ENCODE assay signal across 21 cellular contexts in the genomic region with DNA sequence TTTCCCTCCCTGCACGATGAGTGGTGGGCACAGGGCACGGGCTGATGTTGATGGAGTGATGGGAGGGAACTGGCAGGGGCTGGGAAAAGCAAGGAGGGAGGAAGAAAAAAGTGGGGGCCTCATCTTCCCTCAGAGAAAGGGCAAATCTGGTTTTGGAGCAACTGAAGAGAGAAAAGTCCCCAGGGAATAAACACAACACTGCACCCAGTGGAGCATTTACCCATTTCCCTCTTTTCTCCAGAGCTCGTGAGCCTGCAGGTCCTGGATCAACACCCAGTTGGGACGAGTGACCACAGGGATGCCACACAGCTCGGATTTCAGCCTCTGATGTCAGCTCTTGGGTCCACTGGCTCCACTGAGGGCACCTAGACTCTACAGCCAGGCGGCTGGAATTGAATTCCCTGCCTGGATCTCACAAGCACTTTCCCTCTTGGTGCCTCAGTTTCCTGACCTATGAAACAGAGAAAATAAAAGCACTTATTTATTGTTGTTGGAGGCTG. TPM values are rescaled to one million over a fixed set of nuclear protein-coding genes. Genes with fewer than 3 reads are reported as not detected.
A peak's percentile ranks its signal among the peaks of the same experiment; 100 is the strongest.
DNase-seq lines count a peak whose midpoint lies in the region; ATAC-seq and TF ChIP-seq lines count a peak whose summit lies in the region.
"Had no signal": no experiment of that assay in that cellular context is flagged by ENCODE, and none has a peak within 500 bp of the region (broad histone marks: within the 10 kb centered on the region; RNA-seq: fewer than 3 reads in every experiment).

No MANE protein-coding gene starts in this region.

- no peaks in the 10 kb centered on the region for H3K9me3 ChIP-seq in esophagus muscularis mucosa

- intact Hi-C loops in esophagus muscularis mucosa (cut with DNase I) = no loop called here

- TF ChIP-seq CTCF in esophagus muscularis mucosa (IDR thresholded peaks at IDR 0.05) (no peak), GM20000 (IDR thresholded peaks at IDR 0.05; ENCODE audit: extremely low read depth, missing control alignments) (no peak)

- peaks cover 44 to 77% (median 67%) of the 10 kb centered on the region in 4 donors for H3K36me3 ChIP-seq in esophagus muscularis mucosa

- H3K4me3 Mint-ChIP-seq in activated CD8-positive, alpha-beta memory T cell treated with anti-CD3 and anti-CD28 coated beads, Interleukin-2, amount 10 ng/mL, durations not matched to agents 7 days and 5 days = no peak overlapping the region
- no peak overlapping the region for H3K4me3 Mint-ChIP-seq in stimulated activated effector memory CD8-positive, alpha-beta T cell treated with anti-CD3 and anti-CD28 coated beads, Interleukin-12 subunit alpha, Interleukin-12 subunit beta, amount 100 ng/mL, for 72 hours
- no peak overlapping the region for H3K4me3 Mint-ChIP-seq in activated CD4-positive, alpha-beta T cell treated with anti-CD3 and anti-CD28 coated beads, Interleukin-2, amount 10 ng/mL, durations not matched to agents 7 days and 5 days
- H3K4me3 Mint-ChIP-seq: CD8-positive, alpha-beta memory T cell had no signal

- no peak for TF ChIP-seq EP300 in esophagus muscularis mucosa (IDR thresholded peaks at IDR 0.05)

- no peak overlapping the region for H3K27ac ChIP-seq in esophagus muscularis mucosa (replicated peaks in 1 of 4)
- H3K27ac ChIP-seq: 22Rv1 had no signal

- no peak for TF ChIP-seq POLR2A in esophagus muscularis mucosa (IDR thresholded peaks at IDR 0.05; ENCODE audit: low read depth)

- CTCF ChIA-PET in activated CD8-positive, alpha-beta memory T cell treated with anti-CD3 and anti-CD28 coated beads, Interleukin-2, amount 10 ng/mL, durations not matched to agents 7 days and 5 days (lab: Charles Lee) = interaction anchor here (0.6 to 0.7 kb wide), 2 partner anchors 247 to 1105 kb away, joined by 3 read pairs; no protein-coding TSS in a partner anchor
- CTCF ChIA-PET in activated CD4-positive, alpha-beta T cell treated with anti-CD3 and anti-CD28 coated beads, Interleukin-2, amount 10 ng/mL, durations not matched to agents 7 days and 5 days (lab: Charles Lee) = interaction anchor here (1.3 kb wide), 1 partner anchor 12 kb away, joined by 3 read pairs; a partner anchor contains a TSS

- H3K4me3 ChIP-seq in esophagus muscularis mucosa = no peak overlapping the region

- no peak for DNase-seq in activated CD8-positive, alpha-beta memory T cell treated with anti-CD3 and anti-CD28 coated beads, Interleukin-2, amount 10 ng/mL, durations not matched to agents 7 days and 5 days
- no peak for DNase-seq in activated CD8-positive, alpha-beta memory T cell treated with anti-CD3 and anti-CD28 coated beads for 24 hours
- DNase-seq in M059J (ENCODE audit: low read depth) (peak; percentile 24), esophagus muscularis mucosa (ENCODE audit: extremely low spot score) (peak; percentile 62), NCI-H146 (lab: John Stamatoyannopoulos, UW) (no peak), GM20000 (ENCODE audit: low spot score) (no peak)
- DNase-seq in stimulated activated effector memory CD8-positive, alpha-beta T cell treated with anti-CD3 and anti-CD28 coated beads, Interleukin-12 subunit alpha, Interleukin-12 subunit beta, amount 100 ng/mL, for 72 hours (ENCODE audit: low spot score in 2 of 2) = no peak
- no peak for DNase-seq in activated CD4-positive, alpha-beta T cell treated with anti-CD3 and anti-CD28 coated beads, Interleukin-2, amount 10 ng/mL, durations not matched to agents 7 days and 5 days
- DNase-seq: ACHN; C1 segment of cervical spinal cord; Calu3; CD8-positive, alpha-beta memory T cell; GDM1; Karpas-422; NCI-H187; NCI-H446; NCI-H526; PC-3; RPMI8226; SHP77 had no signal

- H3K27me3 ChIP-seq in esophagus muscularis mucosa = no peaks in the 10 kb centered on the region

- peaks cover 0 to 19% (median 18%) of the 10 kb centered on the region in 4 donors for H3K4me1 ChIP-seq in esophagus muscularis mucosa

- peaks cover 3% of the 10 kb centered on the region for H3K9me3 Mint-ChIP-seq in activated CD8-positive, alpha-beta memory T cell treated with anti-CD3 and anti-CD28 coated beads, Interleukin-2, amount 10 ng/mL, durations not matched to agents 7 days and 5 days (ENCODE audit: low read depth)
- H3K9me3 Mint-ChIP-seq in stimulated activated effector memory CD8-positive, alpha-beta T cell treated with anti-CD3 and anti-CD28 coated beads, Interleukin-12 subunit alpha, Interleukin-12 subunit beta, amount 100 ng/mL, for 72 hours = peaks cover 3% of the 10 kb centered on the region
- H3K9me3 Mint-ChIP-seq in activated CD4-positive, alpha-beta T cell treated with anti-CD3 and anti-CD28 coated beads, Interleukin-2, amount 10 ng/mL, durations not matched to agents 7 days and 5 days = no peaks in the 10 kb centered on the region

- 72% methylated on average over 6 of the region's 6 CpGs for WGBS in esophagus muscularis mucosa

- ATAC-seq in activated CD8-positive, alpha-beta memory T cell treated with anti-CD3 and anti-CD28 coated beads, Interleukin-2, amount 10 ng/mL, durations not matched to agents 7 days and 5 days = no peak
- no peak for ATAC-seq in stimulated activated effector memory CD8-positive, alpha-beta T cell treated with anti-CD3 and anti-CD28 coated beads, Interleukin-12 subunit alpha, Interleukin-12 subunit beta, amount 100 ng/mL, for 72 hours
- ATAC-seq: PC-3 had no signal

- H3K27me3 Mint-ChIP-seq in activated CD8-positive, alpha-beta memory T cell treated with anti-CD3 and anti-CD28 coated beads, Interleukin-2, amount 10 ng/mL, durations not matched to agents 7 days and 5 days = no peaks in the 10 kb centered on the region
- H3K27me3 Mint-ChIP-seq in activated CD4-positive, alpha-beta T cell treated with anti-CD3 and anti-CD28 coated beads, Interleukin-2, amount 10 ng/mL, durations not matched to agents 7 days and 5 days = no peaks in the 10 kb centered on the region
- H3K27me3 Mint-ChIP-seq: CD8-positive, alpha-beta memory T cell had no signal

- POLR2A ChIA-PET in activated CD4-positive, alpha-beta T cell treated with anti-CD3 and anti-CD28 coated beads, Interleukin-2, amount 10 ng/mL, durations not matched to agents 7 days and 5 days (lab: Charles Lee) = no interaction called here

- peaks cover 34% of the 10 kb centered on the region for H3K36me3 Mint-ChIP-seq in activated CD8-positive, alpha-beta memory T cell treated with anti-CD3 and anti-CD28 coated beads, Interleukin-2, amount 10 ng/mL, durations not matched to agents 7 days and 5 days
- peaks cover 79% of the 10 kb centered on the region for H3K36me3 Mint-ChIP-seq in stimulated activated effector memory CD8-positive, alpha-beta T cell treated with anti-CD3 and anti-CD28 coated beads, Interleukin-12 subunit alpha, Interleukin-12 subunit beta, amount 100 ng/mL, for 72 hours
- H3K36me3 Mint-ChIP-seq in activated CD4-positive, alpha-beta T cell treated with anti-CD3 and anti-CD28 coated beads, Interleukin-2, amount 10 ng/mL, durations not matched to agents 7 days and 5 days (ENCODE audit: low read depth) = peaks cover 57% of the 10 kb centered on the region

- peaks cover under 1% of the 10 kb centered on the region for H3K4me1 Mint-ChIP-seq in activated CD8-positive, alpha-beta memory T cell treated with anti-CD3 and anti-CD28 coated beads, Interleukin-2, amount 10 ng/mL, durations not matched to agents 7 days and 5 days
- peaks cover 20% of the 10 kb centered on the region for H3K4me1 Mint-ChIP-seq in stimulated activated effector memory CD8-positive, alpha-beta T cell treated with anti-CD3 and anti-CD28 coated beads, Interleukin-12 subunit alpha, Interleukin-12 subunit beta, amount 100 ng/mL, for 72 hours
- no peaks in the 10 kb centered on the region for H3K4me1 Mint-ChIP-seq in activated CD4-positive, alpha-beta T cell treated with anti-CD3 and anti-CD28 coated beads, Interleukin-2, amount 10 ng/mL, durations not matched to agents 7 days and 5 days

- H3K27ac Mint-ChIP-seq in activated CD8-positive, alpha-beta memory T cell treated with anti-CD3 and anti-CD28 coated beads, Interleukin-2, amount 10 ng/mL, durations not matched to agents 7 days and 5 days = peak overlapping the region; percentile 8
- peak overlapping the region; percentile 14 for H3K27ac Mint-ChIP-seq in stimulated activated effector memory CD8-positive, alpha-beta T cell treated with anti-CD3 and anti-CD28 coated beads, Interleukin-12 subunit alpha, Interleukin-12 subunit beta, amount 100 ng/mL, for 72 hours
- no peak overlapping the region for H3K27ac Mint-ChIP-seq in activated CD4-positive, alpha-beta T cell treated with anti-CD3 and anti-CD28 coated beads, Interleukin-2, amount 10 ng/mL, durations not matched to agents 7 days and 5 days

RNA-seq across cellular contexts. Expression of a gene that starts 11.4 kb away (rescaled TPM):
- total RNA-seq in activated CD8-positive, alpha-beta memory T cell treated with anti-CD3 and anti-CD28 coated beads, Interleukin-2, amount 10 ng/mL, durations not matched to agents 7 days and 5 days = 10 to 100 TPM; 15.6 to 24.7 TPM
- 155 and 164 TPM in 2 replicates for total RNA-seq in M059J (2014; rRNA removed; shearing (Covaris generic))
- 10 to 100 TPM; 18.9 to 35.4 (median 22.3) TPM for total RNA-seq in esophagus muscularis mucosa
- total RNA-seq in activated CD4-positive, alpha-beta T cell treated with anti-CD3 and anti-CD28 coated beads, Interleukin-2, amount 10 ng/mL, durations not matched to agents 7 days and 5 days = 10 to 100 TPM; 10.5 to 10.8 TPM

RNA-seq across cellular contexts. Expression of a gene that starts 57.8 kb away (rescaled TPM):
- 1,000 to 10,000 TPM; 4,786 to 5,045 TPM for total RNA-seq in activated CD8-positive, alpha-beta memory T cell treated with anti-CD3 and anti-CD28 coated beads, Interleukin-2, amount 10 ng/mL, durations not matched to agents 7 days and 5 days
- total RNA-seq in M059J (2014; rRNA removed; shearing (Covaris generic)) = 5,375 and 6,541 TPM in 2 replicates
- 100 to 1,000 TPM; 336 to 628 (median 502) TPM for total RNA-seq in esophagus muscularis mucosa
- 1,000 to 10,000 TPM; 4,654 to 4,702 TPM for total RNA-seq in activated CD4-positive, alpha-beta T cell treated with anti-CD3 and anti-CD28 coated beads, Interleukin-2, amount 10 ng/mL, durations not matched to agents 7 days and 5 days

Comparison
In these comparisons a context has a peak if more than half of its experiments do, and no peak if none do; other contexts are left out.
1. DNase-seq: peak in M059J (single experiment) and esophagus muscularis mucosa (single experiment); none in activated CD8-positive, alpha-beta memory T cell treated with anti-CD3 and anti-CD28 coated beads, Interleukin-2, amount 10 ng/mL, durations not matched to agents 7 days and 5 days (single experiment), activated CD8-positive, alpha-beta memory T cell treated with anti-CD3 and anti-CD28 coated beads for 24 hours (single experiment), stimulated activated effector memory CD8-positive, alpha-beta T cell treated with anti-CD3 and anti-CD28 coated beads, Interleukin-12 subunit alpha, Interleukin-12 subunit beta, amount 100 ng/mL, for 72 hours (0 of 2), NCI-H146 (single experiment), GM20000 (single experiment) and activated CD4-positive, alpha-beta T cell treated with anti-CD3 and anti-CD28 coated beads, Interleukin-2, amount 10 ng/mL, durations not matched to agents 7 days and 5 days (single experiment).